In genomic region chr3:50288387-50289007, GRCh38 we compare ENCODE assay signal across 1 cellular context.
TF ChIP-seq lines count a peak whose summit lies in the region.

No MANE protein-coding gene starts in this region.

TF ChIP-seq in K562, 482 proteins besides CTCF, POLR2A, EP300 and RAD21:
- TF ChIP-seq DDX20 (tag; IDR thresholded peaks at IDR 0.05; ENCODE audit: low read depth) (no peak), POLR2G (IDR thresholded peaks at IDR 0.05; ENCODE audit: low read depth, low read length) (peak; percentile 19; the same call in 1 of the 2 replicates)
TF ChIP-seq in K562: peak in this region for 1.
